In the genomic region with DNA sequence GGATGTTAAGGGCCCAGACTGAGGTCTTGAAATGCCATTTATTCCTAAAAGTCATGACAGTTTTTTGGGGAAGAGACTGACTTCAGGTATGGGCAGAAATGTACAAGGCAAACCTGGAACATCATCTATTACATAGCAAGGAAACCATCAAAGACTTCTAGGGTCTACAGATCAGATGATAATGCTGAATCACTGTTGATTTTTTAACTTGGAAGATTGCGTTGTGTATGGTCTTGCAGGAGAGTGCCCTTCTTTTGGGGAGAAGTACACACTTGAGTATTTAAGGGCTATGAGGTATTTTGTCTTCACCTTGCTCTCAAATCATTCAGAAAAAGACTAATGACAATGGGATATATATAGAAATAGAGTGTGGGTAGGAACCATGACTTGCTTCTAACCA, we compare ENCODE assay signal across 8 cellular contexts. TPM values are rescaled to one million over a fixed set of nuclear protein-coding genes. Genes with fewer than 3 reads are reported as not detected.
"Had no signal": no experiment of that assay in that cellular context is flagged by ENCODE, and none has a peak within 500 bp of the region (broad histone marks: within the 10 kb centered on the region; RNA-seq: fewer than 3 reads in every experiment).

No MANE protein-coding gene starts in this region.

- ATAC-seq: GM12878 had no signal

- H3K4me3 ChIP-seq: GM12878 had no signal

- DNase-seq: GF-D8 had no signal

- FAIRE-seq: G401.6, GM12878, GM12891, GM12892, GM18507, GM19239 had no signal

RNA-seq across cellular contexts. Expression of a gene that starts 15.4 kb away (rescaled TPM):
- total RNA-seq: G401, GM12878 had no signal
- polyA plus RNA-seq: GM12878 had no signal
